ENCODE assay signal across 8 cellular contexts in genomic region chr1:42657981-42658879, GRCh38. TPM values are rescaled to one million over a fixed set of nuclear protein-coding genes. Genes with fewer than 3 reads are reported as not detected.
DNase-seq lines count a peak whose midpoint lies in the region; ATAC-seq and TF ChIP-seq lines count a peak whose summit lies in the region.

Gene PPIH (plus strand): TSS chr1:42658423. CDS start chr1:42658447, 24 bp downstream.

- H3K27ac ChIP-seq in SK-N-MC (peak within 1 kb of the TSS; percentile 52; the same call in 1 of the 2 replicates), gastroesophageal sphincter (peak within 1 kb of the TSS; percentile 73 to 86 (median 84)), neutrophil (peak within 1 kb of the TSS; percentile 67), substantia nigra (ENCODE audit: low read depth, low read length, poor library complexity, severe bottlenecking) (peak within 1 kb of the TSS; percentile 80)

- peaks cover 29% of the 10 kb centered on the region for H3K36me3 Mint-ChIP-seq in activated naive CD4-positive, alpha-beta T cell treated with anti-CD3 and anti-CD28 coated beads, Interleukin-2, amount 10 ng/mL, durations not matched to agents 7 days and 5 days

- DNase-seq in GM06990 (ENCODE audit: extremely low read depth, insufficient read length) (peak; percentile 95), HFF-Myc (ENCODE audit: extremely low read depth, low read depth) (peak; percentile 71), NB4 (ENCODE audit: low read depth) (peak; percentile 96), SK-N-MC (ENCODE audit: low read depth, low spot score) (peak; percentile 52), substantia nigra (lab: John Stamatoyannopoulos, UW) (peak; percentile 61 to 96 (median 91))
- DNase-seq in activated naive CD4-positive, alpha-beta T cell treated with anti-CD3 and anti-CD28 coated beads, Interleukin-2, amount 10 ng/mL, durations not matched to agents 7 days and 5 days = peak; percentile 98

- ATAC-seq in gastroesophageal sphincter = peak; percentile 100

- H3K9ac ChIP-seq in SK-N-MC (ENCODE audit: insufficient read length) = peak within 1 kb of the TSS; percentile 82

- peaks cover 49% of the 10 kb centered on the region for H3K4me1 Mint-ChIP-seq in activated naive CD4-positive, alpha-beta T cell treated with anti-CD3 and anti-CD28 coated beads, Interleukin-2, amount 10 ng/mL, durations not matched to agents 7 days and 5 days

- no peaks in the 10 kb centered on the region for H3K27me3 ChIP-seq in GM06990 (replicated peaks; ENCODE audit: control insufficient read depth, insufficient read depth, low read length)
- no peaks in the 10 kb centered on the region for H3K27me3 ChIP-seq in gastroesophageal sphincter
- H3K27me3 ChIP-seq in neutrophil = no peaks in the 10 kb centered on the region

- H3K4me3 Mint-ChIP-seq in activated naive CD4-positive, alpha-beta T cell treated with anti-CD3 and anti-CD28 coated beads, Interleukin-2, amount 10 ng/mL, durations not matched to agents 7 days and 5 days = peak within 1 kb of the TSS; percentile 100

- H3K27ac Mint-ChIP-seq in activated naive CD4-positive, alpha-beta T cell treated with anti-CD3 and anti-CD28 coated beads, Interleukin-2, amount 10 ng/mL, durations not matched to agents 7 days and 5 days = peak within 1 kb of the TSS; percentile 97

- H3K9me3 ChIP-seq in SK-N-MC (ENCODE audit: low read depth, low read length) (no peaks in the 10 kb centered on the region), gastroesophageal sphincter (no peaks in the 10 kb centered on the region), neutrophil (no peaks in the 10 kb centered on the region)

- TF ChIP-seq CTCF in GM06990 (IDR thresholded peaks at IDR 0.05; ENCODE audit: insufficient read depth, low read length, poor library complexity, severe bottlenecking) (no peak), HFF-Myc (IDR thresholded peaks at IDR 0.05; ENCODE audit: low read depth, low read length, missing control alignments) (no peak), NB4 (IDR thresholded peaks at IDR 0.05; ENCODE audit: low read depth, low read length) (no peak), gastroesophageal sphincter (IDR thresholded peaks at IDR 0.05) (peak in 3 of 4 experiments; percentile 47 to 66 (median 54)), neutrophil (IDR thresholded peaks at IDR 0.05) (peak; percentile 65)

- H3K4me3 ChIP-seq in GM06990 (replicated peaks; ENCODE audit: low read depth, low read length) (peak within 1 kb of the TSS; percentile 81), HFF-Myc (replicated peaks; ENCODE audit: low read depth, low read length) (peak within 1 kb of the TSS; percentile 67), NB4 (ENCODE audit: low read depth, low read length) (peak within 1 kb of the TSS; percentile 99), SK-N-MC (peak within 1 kb of the TSS; percentile 91), gastroesophageal sphincter (peak within 1 kb of the TSS; percentile 80 to 89), neutrophil (ENCODE audit: low read depth in 1 of 2, low read length in 1 of 2) (peak within 1 kb of the TSS; percentile 67 to 88)

- H3K4me1 ChIP-seq in gastroesophageal sphincter (peaks cover 4 to 18% (median 11%) of the 10 kb centered on the region in 3 donors), neutrophil (ENCODE audit: control insufficient read depth in 1 of 2, insufficient read depth in 1 of 2, low read depth in 1 of 2, low read length in 1 of 2) (peaks cover 16 to 19% of the 10 kb centered on the region in 2 experiments)

- no peaks in the 10 kb centered on the region for H3K9me3 Mint-ChIP-seq in activated naive CD4-positive, alpha-beta T cell treated with anti-CD3 and anti-CD28 coated beads, Interleukin-2, amount 10 ng/mL, durations not matched to agents 7 days and 5 days

- TF ChIP-seq POLR2A in NB4 (IDR thresholded peaks at IDR 0.05; ENCODE audit: extremely low read depth, insufficient read length) (peak; percentile 92), gastroesophageal sphincter (IDR thresholded peaks at IDR 0.05) (peak in 1 of 2 donors; percentile 33)

- TF ChIP-seq EP300 in gastroesophageal sphincter (IDR thresholded peaks at IDR 0.05) = no peak

- 0% methylated on average over 4 to 26 of the region's 53 CpGs for WGBS in gastroesophageal sphincter (ENCODE audit: low coverage in 1 of 2), 2 donors

- CTCF ChIA-PET in activated naive CD4-positive, alpha-beta T cell treated with anti-CD3 and anti-CD28 coated beads, Interleukin-2, amount 10 ng/mL, durations not matched to agents 7 days and 5 days (lab: Charles Lee) = interaction anchor here (0.9 to 1.5 kb wide), 4 partner anchors 22 to 415 kb away, joined by 3 to 4 read pairs (median 4); partner anchors contain the start of gene YBX1

- H3K27me3 Mint-ChIP-seq in activated naive CD4-positive, alpha-beta T cell treated with anti-CD3 and anti-CD28 coated beads, Interleukin-2, amount 10 ng/mL, durations not matched to agents 7 days and 5 days = peaks cover 4% of the 10 kb centered on the region

- H3K36me3 ChIP-seq in GM06990 (ENCODE audit: control insufficient read depth, insufficient read depth, low read length) (peaks cover 3% of the 10 kb centered on the region; the same call in 1 of the 2 replicates), SK-N-MC (ENCODE audit: insufficient read depth, low read length) (peaks cover 33% of the 10 kb centered on the region), gastroesophageal sphincter (peaks cover 0 to 32% of the 10 kb centered on the region in 2 donors), neutrophil (no peaks in the 10 kb centered on the region)

RNA-seq across cellular contexts. Expression of gene PPIH, which starts in this region (rescaled TPM):
- 10 to 100 TPM; 15.0 to 33.3 (median 21.0) TPM for total RNA-seq in gastroesophageal sphincter

Comparison
In these comparisons a context has a peak if more than half of its experiments do, and no peak if none do; other contexts are left out.
1. Peak in every context shown above with its lines: DNase-seq, ATAC-seq, H3K4me3 ChIP-seq and H3K27ac ChIP-seq.
2. CTCF ChIP-seq: peak in gastroesophageal sphincter (3 of 4) and neutrophil (single experiment); none in GM06990 (single experiment), HFF-Myc (single experiment) and NB4 (single experiment).